ENCODE assay signal across 15 cellular contexts in the genomic region with DNA sequence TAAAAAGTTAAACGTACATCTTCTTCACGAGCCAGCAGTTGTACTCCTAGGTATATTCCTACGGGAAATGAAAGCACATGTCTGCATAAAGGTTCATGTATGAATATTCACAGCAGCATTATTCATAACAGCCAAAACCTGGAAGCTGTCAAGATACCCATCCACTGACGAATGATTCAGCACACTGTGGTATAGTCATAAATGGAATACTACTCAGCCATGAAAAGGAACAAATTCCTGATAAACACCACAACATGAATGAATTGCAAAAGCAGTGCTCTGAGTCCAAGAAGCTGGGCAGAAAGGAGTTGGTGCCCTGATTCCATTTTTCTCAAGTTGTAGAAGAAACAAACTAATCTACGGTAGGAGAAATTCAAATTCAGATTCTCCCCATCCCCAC.
"Had no signal": no experiment of that assay in that cellular context is flagged by ENCODE, and none has a peak within 500 bp of the region (broad histone marks: within the 10 kb centered on the region; RNA-seq: fewer than 3 reads in every experiment).

No MANE protein-coding gene starts in this region.

- ATAC-seq: activated CD8-positive, alpha-beta T cell treated with anti-CD3 and anti-CD28 coated beads for 36 hours; left colon; naive thymus-derived CD4-positive, alpha-beta T cell; upper lobe of right lung had no signal

- H3K27me3 Mint-ChIP-seq: activated CD8-positive, alpha-beta T cell treated with anti-CD3 and anti-CD28 coated beads for 36 hours; naive thymus-derived CD4-positive, alpha-beta T cell had no signal

- H3K27me3 ChIP-seq: sigmoid colon, upper lobe of right lung had no signal

- H3K27ac ChIP-seq: upper lobe of right lung had no signal

- H3K4me3 ChIP-seq: sigmoid colon, upper lobe of right lung had no signal

- H3K27ac Mint-ChIP-seq: activated CD8-positive, alpha-beta T cell treated with anti-CD3 and anti-CD28 coated beads for 36 hours; activated T-helper 2 cell treated with anti-CD3 and anti-CD28 coated beads, Interferon-gamma antibody, Interleukin-2, Interleukin-4, amounts not matched to agents 10 μg/mL and 5 μg/mL and 100 μg/mL, durations not matched to agents 14 hours and 24 hours and 36 hours had no signal

- H3K9me3 Mint-ChIP-seq: activated CD8-positive, alpha-beta T cell treated with anti-CD3 and anti-CD28 coated beads for 36 hours; activated T-helper 2 cell treated with anti-CD3 and anti-CD28 coated beads, Interferon-gamma antibody, Interleukin-2, Interleukin-4, amounts not matched to agents 10 μg/mL and 5 μg/mL and 100 μg/mL, durations not matched to agents 14 hours and 24 hours and 36 hours; naive thymus-derived CD4-positive, alpha-beta T cell had no signal

- H3K4me3 Mint-ChIP-seq: activated CD8-positive, alpha-beta T cell treated with anti-CD3 and anti-CD28 coated beads for 36 hours had no signal

- DNase-seq: activated CD4-positive, CD25-positive, alpha-beta regulatory T cell treated with anti-CD3 and anti-CD28 coated beads, Interleukin-2, amount 50 U/mL, for 72 hours; activated CD8-positive, alpha-beta memory T cell treated with anti-CD3 and anti-CD28 coated beads, Interleukin-2, amount 50 U/mL, for 4 hours; activated CD8-positive, alpha-beta T cell treated with anti-CD3 and anti-CD28 coated beads for 36 hours; activated naive CD4-positive, alpha-beta T cell treated with anti-CD3 and anti-CD28 coated beads, Interleukin-2, amount 50 U/mL, for 16 hours; amygdala; left colon; mammary epithelial cell; sigmoid colon; stimulated activated CD4-positive, alpha-beta T cell treated with anti-CD3 and anti-CD28 coated beads, Interleukin-2, amount 100 ng/mL, for 24 hours; stimulated activated naive CD4-positive, alpha-beta T cell; SW 1271; T-helper 9 cell; upper lobe of right lung had no signal

- H3K9me3 ChIP-seq: sigmoid colon, upper lobe of right lung had no signal
